ENCODE assay signal across 13 cellular contexts in genomic region chr2:11389551-11390528, GRCh38. TPM values are rescaled to one million over a fixed set of nuclear protein-coding genes. Genes with fewer than 3 reads are reported as not detected.
DNase-seq lines count a peak whose midpoint lies in the region; ATAC-seq and TF ChIP-seq lines count a peak whose summit lies in the region.
"Had no signal": no experiment of that assay in that cellular context is flagged by ENCODE, and none has a peak within 500 bp of the region (broad histone marks: within the 10 kb centered on the region; RNA-seq: fewer than 3 reads in every experiment).

No MANE protein-coding gene starts in this region.

- H3K27ac ChIP-seq in VCaP: peak overlapping the region; percentile 70

- no peak for TF ChIP-seq CTCF in VCaP (conservative IDR thresholded peaks at IDR 0.05)

- no peaks in the 10 kb centered on the region for H3K9me3 Mint-ChIP-seq in immature natural killer cell
- H3K9me3 Mint-ChIP-seq: activated CD4-positive, alpha-beta memory T cell treated with anti-CD3 and anti-CD28 coated beads, Interleukin-2, amount 10 ng/mL, durations not matched to agents 7 days and 5 days; activated naive CD8-positive, alpha-beta T cell treated with anti-CD3 and anti-CD28 coated beads, Interleukin-2, amount 50 U/mL, for 24 hours had no signal

- H3K36me3 Mint-ChIP-seq in immature natural killer cell: no peaks in the 10 kb centered on the region

- H3K27ac Mint-ChIP-seq in immature natural killer cell: no peak overlapping the region
- H3K27ac Mint-ChIP-seq: activated CD4-positive, alpha-beta memory T cell treated with anti-CD3 and anti-CD28 coated beads, Interleukin-2, amount 10 ng/mL, durations not matched to agents 7 days and 5 days; activated naive CD8-positive, alpha-beta T cell treated with anti-CD3 and anti-CD28 coated beads, Interleukin-2, amount 50 U/mL, for 24 hours had no signal

- H3K27me3 Mint-ChIP-seq in immature natural killer cell (ENCODE audit: low read depth in 3 of 3): peaks cover 0 to 4% (median 1%) of the 10 kb centered on the region in 3 donors
- H3K27me3 Mint-ChIP-seq: activated CD4-positive, alpha-beta memory T cell treated with anti-CD3 and anti-CD28 coated beads, Interleukin-2, amount 10 ng/mL, durations not matched to agents 7 days and 5 days; activated naive CD8-positive, alpha-beta T cell treated with anti-CD3 and anti-CD28 coated beads, Interleukin-2, amount 50 U/mL, for 24 hours had no signal

- no peak overlapping the region for H3K4me3 Mint-ChIP-seq in immature natural killer cell
- H3K4me3 Mint-ChIP-seq: activated CD4-positive, alpha-beta memory T cell treated with anti-CD3 and anti-CD28 coated beads, Interleukin-2, amount 10 ng/mL, durations not matched to agents 7 days and 5 days; activated naive CD8-positive, alpha-beta T cell treated with anti-CD3 and anti-CD28 coated beads, Interleukin-2, amount 50 U/mL, for 24 hours had no signal

- H3K4me1 Mint-ChIP-seq in immature natural killer cell: no peaks in the 10 kb centered on the region
- H3K4me1 Mint-ChIP-seq: activated CD4-positive, alpha-beta memory T cell treated with anti-CD3 and anti-CD28 coated beads, Interleukin-2, amount 10 ng/mL, durations not matched to agents 7 days and 5 days; activated naive CD8-positive, alpha-beta T cell treated with anti-CD3 and anti-CD28 coated beads, Interleukin-2, amount 50 U/mL, for 24 hours had no signal

- ATAC-seq in HG03432 (IDR thresholded peaks at IDR 0.05; ENCODE audit: unreplicated experiment) (no peak), GM21737 (IDR thresholded peaks at IDR 0.05; ENCODE audit: unreplicated experiment) (no peak)
- ATAC-seq: activated naive CD8-positive, alpha-beta T cell treated with anti-CD3 and anti-CD28 coated beads, Interleukin-2, amount 50 U/mL, for 24 hours; Right ventricle myocardium inferior had no signal

- DNase-seq in EL (peak; percentile 52), fibroblast of peridontal ligament (ENCODE audit: extremely low read depth) (peak; percentile 80), non-pigmented ciliary epithelial cell (ENCODE audit: low read depth) (peak; percentile 72), immature natural killer cell (no peak)
- DNase-seq in stimulated activated CD4-positive, alpha-beta T cell treated with anti-CD3 and anti-CD28 coated beads, Interleukin-4, amount 100 ng/mL, for 24 hours: no peak
- DNase-seq: activated CD4-positive, alpha-beta memory T cell treated with anti-CD3 and anti-CD28 coated beads, Interleukin-2, amount 10 ng/mL, durations not matched to agents 7 days and 5 days; activated naive CD8-positive, alpha-beta T cell treated with anti-CD3 and anti-CD28 coated beads, Interleukin-2, amount 50 U/mL, for 24 hours; COR-L47; NCI-H1436 treated with DMSO at 0.1 percent for 48 hours had no signal

RNA-seq across cellular contexts. Expression of gene ROCK2, which starts 45.4 kb away (rescaled TPM):
- 10 to 100 TPM in 1 of 3 donors, 1 to 10 TPM in 2; 3.1 to 15.1 (median 5.1) TPM for polyA plus RNA-seq in immature natural killer cell

Comparison
In these comparisons a context has a peak if more than half of its experiments do, and no peak if none do; other contexts are left out.
1. DNase-seq: peak in EL (single experiment), fibroblast of peridontal ligament (single experiment) and non-pigmented ciliary epithelial cell (single experiment); none in immature natural killer cell (0 of 3) and stimulated activated CD4-positive, alpha-beta T cell treated with anti-CD3 and anti-CD28 coated beads, Interleukin-4, amount 100 ng/mL, for 24 hours (single experiment).